8 cellular contexts compared by ENCODE assay signal in the genomic region with DNA sequence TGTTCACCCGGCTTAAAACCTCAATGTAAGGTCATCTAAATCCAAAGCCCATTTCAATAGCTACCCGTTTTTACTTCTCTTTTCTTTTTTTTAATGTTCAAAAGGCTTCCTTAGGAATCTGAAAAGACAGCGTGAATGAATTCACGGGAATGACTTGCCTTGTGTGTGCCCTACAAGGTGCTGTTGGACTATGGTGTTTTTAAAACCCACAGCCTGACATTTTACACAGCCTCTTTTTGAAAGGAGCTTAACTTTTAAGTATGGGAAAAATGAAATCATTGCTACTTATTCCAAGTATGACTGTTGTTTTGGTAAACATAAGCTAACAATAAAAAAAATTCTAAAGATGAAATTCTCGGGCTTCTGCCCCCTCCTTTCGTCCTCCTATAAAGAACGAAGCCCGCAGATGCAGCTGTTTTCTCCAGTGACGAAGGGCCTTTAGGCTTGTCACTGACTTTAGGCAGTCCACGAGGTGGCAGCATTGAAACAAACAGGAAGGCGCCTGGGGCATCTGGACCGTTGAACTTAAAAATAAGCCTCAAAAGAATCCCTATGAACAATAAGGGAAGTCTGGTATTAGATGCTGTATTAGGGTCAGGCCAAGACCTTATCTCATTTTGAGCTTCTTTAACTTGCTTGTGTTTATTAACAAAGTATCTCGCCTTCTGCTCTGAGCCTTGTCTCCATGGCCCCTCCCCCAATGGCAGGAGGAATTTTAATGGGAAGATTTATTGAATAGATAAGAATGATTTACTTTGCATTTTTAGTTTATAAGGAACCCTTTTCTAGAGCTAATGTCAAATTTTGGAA.
A peak's percentile ranks its signal among the peaks of the same experiment; 100 is the strongest.
DNase-seq lines count a peak whose midpoint lies in the region; ATAC-seq and TF ChIP-seq lines count a peak whose summit lies in the region.

No MANE protein-coding gene starts in this region.

- no peak overlapping the region for H3K4me3 ChIP-seq in A673 (ENCODE audit: low read depth, low read length, poor library complexity, severe bottlenecking)
- H3K4me3 ChIP-seq in lung, result no peak overlapping the region

- H3K9me3 ChIP-seq in A673 (ENCODE audit: low read depth, low read length, poor library complexity, severe bottlenecking), result no peaks in the 10 kb centered on the region
- H3K9me3 ChIP-seq in lung (ENCODE audit: control insufficient read depth in 2 of 2, insufficient read depth in 1 of 2, low read length in 1 of 2), result no peaks in the 10 kb centered on the region

- ATAC-seq in GM18511 (IDR thresholded peaks at IDR 0.05; ENCODE audit: unreplicated experiment) (peak; percentile 93), HG03095 (IDR thresholded peaks at IDR 0.05; ENCODE audit: unreplicated experiment) (peak; percentile 74), lung (ENCODE audit: insufficient read depth, low FRiP score) (peak; percentile 76)

- POLR2A ChIA-PET in A673 (lab: Charles Lee; ENCODE audit: low non-redundant PET), result interaction anchor here (0.6 to 0.7 kb wide), 2 partner anchors 95 to 885 kb away, joined by 3 read pairs; no protein-coding TSS in a partner anchor

- H3K27ac ChIP-seq in A673 (ENCODE audit: low read depth, low read length, poor library complexity, severe bottlenecking) (no peak overlapping the region), lung (ENCODE audit: low read depth in 1 of 2, low read length in 1 of 2) (peak overlapping the region in 1 of 2 donors; percentile 61)

- DNase-seq in A673 (ENCODE audit: low spot score) (peak; percentile 93), NCI-H510A treated with DMSO at 0.1 percent for 48 hours (lab: John Stamatoyannopoulos, UW) (peak; percentile 60), lung (ENCODE audit: low spot score) (peak; percentile 81)
- DNase-seq in activated CD4-positive, alpha-beta T cell treated with anti-CD3 and anti-CD28 coated beads, Interleukin-2, amount 50 U/mL, for 4 hours, result peak; percentile 76
- peak; percentile 58 for DNase-seq in effector CD4-positive, alpha-beta T cell
- peak; percentile 67 for DNase-seq in stimulated activated CD8-positive, alpha-beta memory T cell treated with anti-CD3 and anti-CD28 coated beads, Interleukin-12 subunit alpha, Interleukin-12 subunit beta, amount 100 ng/mL, for 1 hour (ENCODE audit: low read depth)

- H3K36me3 ChIP-seq in A673 (ENCODE audit: insufficient read depth, low read length, poor library complexity, severe bottlenecking) (no peaks in the 10 kb centered on the region), lung (ENCODE audit: control insufficient read depth in 2 of 2, insufficient read depth in 2 of 2, low read length in 2 of 2) (peaks cover 5 to 13% of the 10 kb centered on the region in 2 donors)

- CTCF ChIA-PET in A673 (lab: Charles Lee), result interaction anchor here (0.6 to 1.5 kb wide), 7 partner anchors 23 to 938 kb away, joined by 3 to 10 read pairs (median 5); partner anchors contain the start of gene NRP1

- TF ChIP-seq CTCF in A673 (conservative IDR thresholded peaks at IDR 0.05; ENCODE audit: low read depth, low read length) (peak; percentile 93), lung (IDR thresholded peaks at IDR 0.05; ENCODE audit: control extremely low read depth, extremely low read depth) (peak; percentile 67)

- H3K4me1 ChIP-seq in A673 (ENCODE audit: insufficient read depth, low read length, poor library complexity, severe bottlenecking), result peaks cover 67% of the 10 kb centered on the region
- H3K4me1 ChIP-seq in lung (ENCODE audit: control insufficient read depth in 2 of 2, insufficient read depth in 2 of 2, low read length in 2 of 2), result peaks cover 3 to 15% of the 10 kb centered on the region in 2 donors

- WGBS in lung, 2 donors, result 19 to 20% methylated on average over 13 of the region's 13 CpGs

- no TSS peak for BruUV-seq in A673 (replicated peaks; lab: Mats Ljungman, UMichigan)

- intact Hi-C loops in A673 (cut with micrococcal nuclease; ENCODE audit: unreplicated experiment), result loop anchor here (1.0 to 10.0 kb wide), 5 partner anchors 76 to 1444 kb away; no protein-coding TSS in a partner anchor

- H3K27me3 ChIP-seq in A673 (replicated peaks; ENCODE audit: insufficient read depth, low read depth, low read length, poor library complexity), result no peaks in the 10 kb centered on the region
- no peaks in the 10 kb centered on the region for H3K27me3 ChIP-seq in lung (ENCODE audit: control insufficient read depth, insufficient read depth)
